In genomic region chr10:103491729-103492364, GRCh38 we compare ENCODE assay signal across 10 cellular contexts. TPM values are rescaled to one million over a fixed set of nuclear protein-coding genes. Genes with fewer than 3 reads are reported as not detected.
DNase-seq lines count a peak whose midpoint lies in the region; ATAC-seq and TF ChIP-seq lines count a peak whose summit lies in the region.
"Had no signal": no experiment of that assay in that cellular context is flagged by ENCODE, and none has a peak within 500 bp of the region (broad histone marks: within the 10 kb centered on the region; RNA-seq: fewer than 3 reads in every experiment).

No MANE protein-coding gene starts in this region.

- peaks cover 21% of the 10 kb centered on the region for H3K27me3 Mint-ChIP-seq in activated naive CD4-positive, alpha-beta T cell treated with anti-CD3 and anti-CD28 coated beads, Interleukin-2, amount 50 U/mL, for 24 hours
- H3K27me3 Mint-ChIP-seq in activated naive CD4-positive, alpha-beta T cell treated with anti-CD3 and anti-CD28 coated beads for 36 hours (ENCODE audit: low read depth) = peaks cover 35% of the 10 kb centered on the region

- H3K4me1 ChIP-seq in upper lobe of right lung = peaks cover 5% of the 10 kb centered on the region

- H3K4me3 ChIP-seq in WERI-Rb-1 (ENCODE audit: low read depth, low read length) = no peak overlapping the region
- no peak overlapping the region for H3K4me3 ChIP-seq in upper lobe of right lung

- no peaks in the 10 kb centered on the region for H3K36me3 ChIP-seq in WERI-Rb-1
- H3K36me3 ChIP-seq in upper lobe of right lung = no peaks in the 10 kb centered on the region

- H3K27ac Mint-ChIP-seq in activated naive CD4-positive, alpha-beta T cell treated with anti-CD3 and anti-CD28 coated beads, Interleukin-2, amount 50 U/mL, for 24 hours = peak overlapping the region; percentile 41
- no peak overlapping the region for H3K27ac Mint-ChIP-seq in activated naive CD4-positive, alpha-beta T cell treated with anti-CD3 and anti-CD28 coated beads for 36 hours

- TF ChIP-seq CTCF in WERI-Rb-1 (IDR thresholded peaks at IDR 0.05; ENCODE audit: low read depth, low read length) (no peak), upper lobe of right lung (IDR thresholded peaks at IDR 0.05) (no peak)

- ATAC-seq in upper lobe of right lung (peak; percentile 32), GM18519 (IDR thresholded peaks at IDR 0.05; ENCODE audit: low FRiP score, unreplicated experiment) (no peak), HG03571 (IDR thresholded peaks at IDR 0.05; ENCODE audit: unreplicated experiment) (no peak)

- no peaks in the 10 kb centered on the region for H3K36me3 Mint-ChIP-seq in activated naive CD4-positive, alpha-beta T cell treated with anti-CD3 and anti-CD28 coated beads, Interleukin-2, amount 50 U/mL, for 24 hours
- H3K36me3 Mint-ChIP-seq in activated naive CD4-positive, alpha-beta T cell treated with anti-CD3 and anti-CD28 coated beads for 36 hours (ENCODE audit: low read depth) = no peaks in the 10 kb centered on the region

- H3K9me3 ChIP-seq in WERI-Rb-1 (ENCODE audit: severe bottlenecking) = no peaks in the 10 kb centered on the region
- H3K9me3 ChIP-seq in upper lobe of right lung = no peaks in the 10 kb centered on the region

- CTCF ChIA-PET in activated naive CD4-positive, alpha-beta T cell treated with anti-CD3 and anti-CD28 coated beads for 36 hours (lab: Charles Lee) = interaction anchor here (1.5 kb wide), 3 partner anchors 9 to 101 kb away, joined by 7 to 10 read pairs (median 7); no protein-coding TSS in a partner anchor

- no peaks in the 10 kb centered on the region for H3K9me3 Mint-ChIP-seq in activated naive CD4-positive, alpha-beta T cell treated with anti-CD3 and anti-CD28 coated beads, Interleukin-2, amount 50 U/mL, for 24 hours
- no peaks in the 10 kb centered on the region for H3K9me3 Mint-ChIP-seq in activated naive CD4-positive, alpha-beta T cell treated with anti-CD3 and anti-CD28 coated beads for 36 hours

- H3K27me3 ChIP-seq in WERI-Rb-1 (ENCODE audit: insufficient read depth, low read depth, severe bottlenecking) = peaks cover 12% of the 10 kb centered on the region
- peaks cover 32% of the 10 kb centered on the region for H3K27me3 ChIP-seq in upper lobe of right lung

- H3K4me3 Mint-ChIP-seq in activated naive CD4-positive, alpha-beta T cell treated with anti-CD3 and anti-CD28 coated beads, Interleukin-2, amount 50 U/mL, for 24 hours = peak overlapping the region; percentile 17
- H3K4me3 Mint-ChIP-seq in activated naive CD4-positive, alpha-beta T cell treated with anti-CD3 and anti-CD28 coated beads for 36 hours = no peak overlapping the region

- DNase-seq in activated naive CD4-positive, alpha-beta T cell treated with anti-CD3 and anti-CD28 coated beads for 36 hours = no peak
- peak; percentile 68 for DNase-seq in WERI-Rb-1
- peak; percentile 97 for DNase-seq in islet precursor cell
- no peak for DNase-seq in upper lobe of right lung
- DNase-seq in NOMO-1 treated with dmso at 0.1 percent for 144 hours (lab: John Stamatoyannopoulos, UW; ENCODE audit: unreplicated experiment) = no peak
- DNase-seq: COR-L47 had no signal

- H3K4me1 Mint-ChIP-seq in activated naive CD4-positive, alpha-beta T cell treated with anti-CD3 and anti-CD28 coated beads, Interleukin-2, amount 50 U/mL, for 24 hours = peaks cover 29% of the 10 kb centered on the region
- H3K4me1 Mint-ChIP-seq in activated naive CD4-positive, alpha-beta T cell treated with anti-CD3 and anti-CD28 coated beads for 36 hours (ENCODE audit: low read depth) = peaks cover 16% of the 10 kb centered on the region

- H3K27ac ChIP-seq in WERI-Rb-1 (peak overlapping the region; percentile 17; the same call in 1 of the 2 replicates), upper lobe of right lung (no peak overlapping the region)
- H3K27ac ChIP-seq: VCaP had no signal

- intact Hi-C loops in activated naive CD4-positive, alpha-beta T cell treated with anti-CD3 and anti-CD28 coated beads for 36 hours (cut with micrococcal nuclease) = loop anchor here (5.0 kb wide), 1 partner anchor 100 kb away; no protein-coding TSS in a partner anchor
- intact Hi-C loops in upper lobe of right lung (cut with DNase I) = no loop called here

RNA-seq across cellular contexts. Expression of gene NEURL1, which starts 1.7 kb away (rescaled TPM):
- 1 to 10 TPM; 1.3 to 1.6 TPM for total RNA-seq in activated naive CD4-positive, alpha-beta T cell treated with anti-CD3 and anti-CD28 coated beads for 36 hours
- total RNA-seq in upper lobe of right lung = 0.64 TPM

RNA-seq across cellular contexts. Expression of gene CALHM3, which starts 12.8 kb away (rescaled TPM):
- total RNA-seq in activated naive CD4-positive, alpha-beta T cell treated with anti-CD3 and anti-CD28 coated beads for 36 hours = not detected
- total RNA-seq in upper lobe of right lung = not detected

RNA-seq across cellular contexts. Expression of gene CALHM1, which starts 33.1 kb away (rescaled TPM):
- not detected for total RNA-seq in activated naive CD4-positive, alpha-beta T cell treated with anti-CD3 and anti-CD28 coated beads for 36 hours
- not detected for total RNA-seq in upper lobe of right lung

RNA-seq across cellular contexts. Expression of gene CALHM2, which starts 39.7 kb away (rescaled TPM):
- total RNA-seq in activated naive CD4-positive, alpha-beta T cell treated with anti-CD3 and anti-CD28 coated beads for 36 hours = 1 to 10 TPM; 8.3 to 9.5 TPM
- 29.4 TPM for total RNA-seq in upper lobe of right lung

Comparison
In these comparisons a context has a peak if more than half of its experiments do, and no peak if none do; other contexts are left out.
1. DNase-seq: peak in WERI-Rb-1 (single experiment) and islet precursor cell (single experiment); none in activated naive CD4-positive, alpha-beta T cell treated with anti-CD3 and anti-CD28 coated beads for 36 hours (single experiment), upper lobe of right lung (single experiment) and NOMO-1 treated with dmso at 0.1 percent for 144 hours (single experiment).